1 cellular context compared by ENCODE assay signal in genomic region chr3:78857494-78858111, GRCh38.
TF ChIP-seq lines count a peak whose summit lies in the region.

No MANE protein-coding gene starts in this region.

TF ChIP-seq in SK-N-SH treated with all-trans-retinoic acid at 6 μM for 48 hours, 23 proteins besides CTCF, POLR2A, EP300 and RAD21 (continued from another document):
- TF ChIP-seq ZNF70 (CRISPR knock-in tag; IDR thresholded peaks at IDR 0.05) (no peak), ZFP3 (CRISPR knock-in tag; IDR thresholded peaks at IDR 0.05) (no peak), PATZ1 (CRISPR knock-in tag; IDR thresholded peaks at IDR 0.05; ENCODE audit: borderline replicate concordance) (no peak), RARB (CRISPR knock-in tag; IDR thresholded peaks at IDR 0.05) (no peak), TOX (CRISPR knock-in tag; IDR thresholded peaks at IDR 0.05; ENCODE audit: borderline replicate concordance) (no peak)
